22 cellular contexts compared by ENCODE assay signal in the genomic region with DNA sequence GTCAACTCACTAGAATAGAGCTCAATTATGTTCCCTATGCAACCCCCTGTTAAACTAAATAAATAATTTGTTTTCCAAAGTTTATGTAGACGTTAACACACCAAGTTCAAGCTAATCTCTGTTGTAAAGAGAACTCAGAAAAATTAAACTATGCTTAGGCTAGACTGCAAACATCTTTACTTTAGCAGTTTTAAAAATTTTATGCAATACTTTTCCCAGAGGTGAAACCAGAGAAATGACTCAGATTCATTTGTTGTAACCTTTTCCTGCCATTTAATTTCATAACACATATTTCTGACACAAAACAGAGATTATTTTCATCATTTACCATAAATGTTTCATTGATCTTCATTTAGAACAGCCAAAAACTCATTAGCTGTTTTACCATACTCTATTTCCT. TPM values are rescaled to one million over a fixed set of nuclear protein-coding genes. Genes with fewer than 3 reads are reported as not detected.
A peak's percentile ranks its signal among the peaks of the same experiment; 100 is the strongest.
DNase-seq lines count a peak whose midpoint lies in the region; TF ChIP-seq lines count a peak whose summit lies in the region.
"Had no signal": no experiment of that assay in that cellular context is flagged by ENCODE, and none has a peak within 500 bp of the region (broad histone marks: within the 10 kb centered on the region; RNA-seq: fewer than 3 reads in every experiment).

No MANE protein-coding gene starts in this region.

- no peaks in the 10 kb centered on the region for H3F3A ChIP-seq in PC-9 (ENCODE audit: insufficient read depth, low read depth)

- CTCF ChIA-PET in MCF 10A (lab: Yijun Ruan, JAX) = no interaction called here
- CTCF ChIA-PET in PC-9 (lab: Charles Lee) = no interaction called here

- H3K4me1 ChIP-seq in breast epithelium (no peaks in the 10 kb centered on the region), skeletal muscle satellite cell (ENCODE audit: control insufficient read depth, insufficient read depth, low read length) (peaks cover 28% of the 10 kb centered on the region), PC-9 (replicated peaks; ENCODE audit: insufficient read depth) (no peaks in the 10 kb centered on the region)

- H3K27me3 Mint-ChIP-seq in MCF 10A (ENCODE audit: insufficient read depth, unreplicated experiment) = peaks cover 8% of the 10 kb centered on the region
- H3K27me3 Mint-ChIP-seq: B cell had no signal

- H3K9me2 ChIP-seq in PC-9 (ENCODE audit: insufficient read depth) = no peaks in the 10 kb centered on the region

- H3K4me2 ChIP-seq in skeletal muscle satellite cell (ENCODE audit: low read length) (peak overlapping the region; percentile 13), PC-9 (no peak overlapping the region)

- H3K9me3 ChIP-seq in breast epithelium = no peaks in the 10 kb centered on the region
- no peaks in the 10 kb centered on the region for H3K9me3 ChIP-seq in skeletal muscle satellite cell (replicated peaks; ENCODE audit: low read length)
- no peaks in the 10 kb centered on the region for H3K9me3 ChIP-seq in PC-9 (ENCODE audit: insufficient read depth, low read depth)

- no peaks in the 10 kb centered on the region for H3K27me3 ChIP-seq in breast epithelium
- no peaks in the 10 kb centered on the region for H3K27me3 ChIP-seq in skeletal muscle satellite cell (ENCODE audit: control insufficient read depth, insufficient read depth, low read length)
- H3K27me3 ChIP-seq in PC-9 (ENCODE audit: insufficient read depth, low read depth) = no peaks in the 10 kb centered on the region
- H3K27me3 ChIP-seq in H7 (ENCODE audit: control insufficient read depth, insufficient read depth, low read length) = no peaks in the 10 kb centered on the region

- H3K79me2 ChIP-seq in PC-9 (ENCODE audit: low read depth) = no peaks in the 10 kb centered on the region

- H3K9me3 Mint-ChIP-seq in MCF 10A (ENCODE audit: unreplicated experiment) = no peaks in the 10 kb centered on the region

- no TSS peak for BruUV-seq in MCF 10A (replicated peaks; lab: Mats Ljungman, UMichigan)
- no TSS peak for BruUV-seq in PC-9 (replicated peaks; lab: Mats Ljungman, UMichigan)

- no peak overlapping the region for H3K27ac ChIP-seq in breast epithelium
- no peak overlapping the region for H3K27ac ChIP-seq in PC-9
- H3K27ac ChIP-seq: 22Rv1 had no signal

- DNase-seq in MCF 10A (ENCODE audit: unreplicated experiment) = peak; percentile 49
- no peak for DNase-seq in breast epithelium (ENCODE audit: low spot score in 2 of 2)
- peak; percentile 14 for DNase-seq in choroid plexus epithelial cell (ENCODE audit: low read depth)
- DNase-seq in iris pigment epithelial cell (ENCODE audit: low read depth) = peak; percentile 5
- DNase-seq in PC-9 = no peak
- DNase-seq in H7 = no peak
- no peak for DNase-seq in MV-4-11 (lab: John Stamatoyannopoulos, UW)
- DNase-seq: DMS 273 treated with DMSO at 0.1 percent for 48 hours, DND-41, GF-D8, KBM-7, NCI-H1694 treated with DMSO at 0.1 percent for 48 hours, NCI-H2107, NCI-H226, NCI-H524 treated with DMSO at 0.1 percent for 48 hours, RPMI8226, SIG-M5 had no signal

- no peaks in the 10 kb centered on the region for H3K36me3 Mint-ChIP-seq in MCF 10A (ENCODE audit: insufficient read depth, unreplicated experiment)

- no peak for TF ChIP-seq CTCF in MCF 10A (IDR thresholded peaks at IDR 0.05; ENCODE audit: unreplicated experiment)
- TF ChIP-seq CTCF in breast epithelium (IDR thresholded peaks at IDR 0.05) = no peak
- no peak for TF ChIP-seq CTCF in choroid plexus epithelial cell (conservative IDR thresholded peaks at IDR 0.05; ENCODE audit: low read depth, low read length)
- no peak for TF ChIP-seq CTCF in PC-9 (conservative IDR thresholded peaks at IDR 0.05)

- H3K4me3 ChIP-seq in breast epithelium = no peak overlapping the region
- no peak overlapping the region for H3K4me3 ChIP-seq in choroid plexus epithelial cell (ENCODE audit: low read depth, low read length)
- H3K4me3 ChIP-seq in skeletal muscle satellite cell (ENCODE audit: low read length) = no peak overlapping the region
- H3K4me3 ChIP-seq in PC-9 = no peak overlapping the region
- no peak overlapping the region for H3K4me3 ChIP-seq in H7 (ENCODE audit: insufficient read depth, low read depth, low read length)
- H3K4me3 ChIP-seq: GM12878 had no signal

- H3K4me1 Mint-ChIP-seq in MCF 10A (ENCODE audit: insufficient read depth, unreplicated experiment) = peaks cover 10% of the 10 kb centered on the region
- H3K4me1 Mint-ChIP-seq: B cell had no signal

- H4K20me1 ChIP-seq in PC-9 (ENCODE audit: insufficient read depth) = no peaks in the 10 kb centered on the region

- no peaks in the 10 kb centered on the region for H3K36me3 ChIP-seq in breast epithelium
- no peaks in the 10 kb centered on the region for H3K36me3 ChIP-seq in skeletal muscle satellite cell (ENCODE audit: insufficient read depth, low read length)
- H3K36me3 ChIP-seq in PC-9 (ENCODE audit: low read depth) = no peaks in the 10 kb centered on the region
- no peaks in the 10 kb centered on the region for H3K36me3 ChIP-seq in H7 (replicated peaks; ENCODE audit: control insufficient read depth, insufficient read depth, low read length)

- no peak overlapping the region for H3K9ac ChIP-seq in skeletal muscle satellite cell (ENCODE audit: low read depth, low read length)

- H3K4me3 Mint-ChIP-seq in MCF 10A (ENCODE audit: unreplicated experiment) = no peak overlapping the region
- H3K4me3 Mint-ChIP-seq: B cell had no signal

- POLR2A ChIA-PET in MCF 10A (lab: Yijun Ruan, JAX) (interaction anchor here (0.6 to 1.0 kb wide), 2 partner anchors 32 to 76 kb away, joined by 3 to 5 read pairs; no protein-coding TSS in a partner anchor), PC-9 (lab: Charles Lee; ENCODE audit: unreplicated experiment) (no interaction called here)

- intact Hi-C loops in MCF 10A (cut with micrococcal nuclease) = no loop called here
- intact Hi-C loops in breast epithelium (cut with DNase I; ENCODE audit: low total_unique reads) = no loop called here
- intact Hi-C loops in PC-9 (cut with micrococcal nuclease; ENCODE audit: unreplicated experiment) = no loop called here

- H3K27ac Mint-ChIP-seq in MCF 10A (ENCODE audit: low read depth, unreplicated experiment) = peak overlapping the region; percentile 33
- H3K27ac Mint-ChIP-seq: B cell had no signal

- no peak overlapping the region for H2AFZ ChIP-seq in PC-9

- no peak for TF ChIP-seq POLR2A in breast epithelium (IDR thresholded peaks at IDR 0.05)

RNA-seq across cellular contexts. Expression of a gene that starts 27.4 kb away (rescaled TPM):
- total RNA-seq in MCF 10A (2022) = 0.12 TPM in 2 replicates
- 10 to 100 TPM; 10.2 to 52.0 (median 27.5) TPM for total RNA-seq in breast epithelium
- total RNA-seq in skeletal muscle satellite cell (2012; rRNA removed) = 11.7 and 17.3 TPM in 2 replicates
- total RNA-seq in PC-9 (2021) = 0.07 and 0.08 TPM in 2 replicates
- total RNA-seq in H7 (2014; rRNA removed; shearing (Covaris generic)) = not detected in 2 replicates
- total RNA-seq: B cell, H1 had no signal

Comparison
In these comparisons a context has a peak if more than half of its experiments do, and no peak if none do; other contexts are left out.
1. DNase-seq: peak in MCF 10A (single experiment), choroid plexus epithelial cell (single experiment) and iris pigment epithelial cell (single experiment); none in breast epithelium (0 of 2), PC-9 (0 of 2), H7 (single experiment) and MV-4-11 (single experiment).
2. RNA of a gene that starts 27.4 kb away (total RNA-seq): 10.2 to 52.0 TPM in breast epithelium; 0.12 TPM in MCF 10A, 0.07 to 0.08 TPM in PC-9 and not detected in H7; every median in the first group is over 10 times any median in the second.